Comparison of ENCODE assay signal across 12 cellular contexts in genomic region chr2:136324966-136325365, GRCh38.
DNase-seq lines count a peak whose midpoint lies in the region; ATAC-seq and TF ChIP-seq lines count a peak whose summit lies in the region.
"Had no signal": no experiment of that assay in that cellular context is flagged by ENCODE, and none has a peak within 500 bp of the region (broad histone marks: within the 10 kb centered on the region; RNA-seq: fewer than 3 reads in every experiment).

No MANE protein-coding gene starts in this region.

- DNase-seq in GM23338 (ENCODE audit: low spot score) (no peak), SIG-M5 treated with dmso at 0.1 percent for 504 hours (lab: John Stamatoyannopoulos, UW; ENCODE audit: unreplicated experiment) (peak; percentile 96), T-helper 1 cell (no peak), RKO (ENCODE audit: low spot score) (no peak), H7 (no peak)
- no peak for DNase-seq in activated effector memory CD4-positive, alpha-beta T cell treated with anti-CD3 and anti-CD28 coated beads, Interleukin-2, amount 50 U/mL, for 16 hours
- DNase-seq: islet precursor cell, NCI-H1694, NCI-H69, posterior cingulate gyrus had no signal

- peaks cover 51 to 73% (median 58%) of the 10 kb centered on the region in 10 experiments for H3K4me1 ChIP-seq in BLaER1 treated with 17β-estradiol and CSF1 and Interleukin-3, amounts not matched to agents 10 nM and 100 nM
- H3K4me1 ChIP-seq in GM23338 (ENCODE audit: insufficient read depth) (peaks cover 39% of the 10 kb centered on the region), liver (ENCODE audit: control insufficient read depth in 4 of 4, insufficient read depth in 4 of 4, low read length in 3 of 4) (no peaks in the 10 kb centered on the region)

- peak overlapping the region in 8 of 11 experiments; percentile 4 to 62 (median 42); a peak in 8 of 22 replicates for H3K27ac ChIP-seq in BLaER1 treated with 17β-estradiol and CSF1 and Interleukin-3, amounts not matched to agents 10 nM and 100 nM
- H3K27ac ChIP-seq in GM23338 (ENCODE audit: low read depth), result no peak overlapping the region
- H3K27ac ChIP-seq in liver (ENCODE audit: low read depth in 1 of 2, low read length in 2 of 2), result no peak overlapping the region

- H3K4me1 Mint-ChIP-seq in GM23338, result peaks cover 47% of the 10 kb centered on the region

- H2AFZ ChIP-seq in GM23338, result 0 out of 2 replicates have a peak overlapping the region, but pooled peaks have one; percentile 3

- no peaks in the 10 kb centered on the region for H3F3A ChIP-seq in GM23338 (replicated peaks; ENCODE audit: low read depth)

- H3K27me3 Mint-ChIP-seq in GM23338 (ENCODE audit: insufficient read depth, low read depth, poor library complexity), result peaks cover 7% of the 10 kb centered on the region

- no peak overlapping the region for H3K27ac Mint-ChIP-seq in GM23338

- TF ChIP-seq CTCF in GM23338 (conservative IDR thresholded peaks at IDR 0.05; ENCODE audit: low read depth in 2 of 2) (no peak), liver (IDR thresholded peaks at IDR 0.05; ENCODE audit: low read depth, low read length, missing input control) (no peak)

- no peaks in the 10 kb centered on the region for H3K36me3 ChIP-seq in BLaER1 treated with 17β-estradiol and CSF1 and Interleukin-3, amounts not matched to agents 10 nM and 100 nM
- H3K36me3 ChIP-seq in GM23338 (ENCODE audit: insufficient read depth) (no peaks in the 10 kb centered on the region; the same call in 1 of the 2 replicates), liver (ENCODE audit: control insufficient read depth in 4 of 4, insufficient read depth in 3 of 4, low read depth in 1 of 4, low read length in 3 of 4) (no peaks in the 10 kb centered on the region), H7 (replicated peaks; ENCODE audit: control insufficient read depth, insufficient read depth, low read length) (no peaks in the 10 kb centered on the region)

- no peaks in the 10 kb centered on the region; the same call in 1 of the 3 replicates for H3K9me3 Mint-ChIP-seq in GM23338

- H3K4me3 ChIP-seq in BLaER1 treated with 17β-estradiol and CSF1 and Interleukin-3, amounts not matched to agents 10 nM and 100 nM, result no peak overlapping the region
- no peak overlapping the region for H3K4me3 ChIP-seq in GM23338
- no peak overlapping the region for H3K4me3 ChIP-seq in liver (ENCODE audit: low read depth in 1 of 3, low read length in 3 of 3)
- no peak overlapping the region for H3K4me3 ChIP-seq in H7 (ENCODE audit: insufficient read depth, low read depth, low read length)

- H3K9me2 ChIP-seq in GM23338 (ENCODE audit: insufficient read depth), result peaks cover 4% of the 10 kb centered on the region

- H3K4me3 Mint-ChIP-seq in GM23338, result no peak overlapping the region

- no peak for TF ChIP-seq RAD21 in liver (IDR thresholded peaks at IDR 0.05)

- peaks cover 0 to 15% (median 3%) of the 10 kb centered on the region in 11 experiments; a peak in 6 of 22 replicates for H3K9me3 ChIP-seq in BLaER1 treated with 17β-estradiol and CSF1 and Interleukin-3, amounts not matched to agents 10 nM and 100 nM (replicated peaks in 1 of 11)
- H3K9me3 ChIP-seq in liver (ENCODE audit: control insufficient read depth in 4 of 4, low read length in 3 of 4), result no peaks in the 10 kb centered on the region

- no peaks in the 10 kb centered on the region for H3K27me3 ChIP-seq in BLaER1 treated with 17β-estradiol and CSF1 and Interleukin-3, amounts not matched to agents 10 nM and 100 nM
- H3K27me3 ChIP-seq in GM23338 (ENCODE audit: insufficient read depth), result no peaks in the 10 kb centered on the region
- H3K27me3 ChIP-seq in liver (ENCODE audit: control insufficient read depth in 4 of 4, insufficient read depth in 4 of 4, low read length in 3 of 4), result no peaks in the 10 kb centered on the region
- no peaks in the 10 kb centered on the region for H3K27me3 ChIP-seq in H7 (ENCODE audit: control insufficient read depth, insufficient read depth, low read length)

- 47% methylated on average over 3 of the region's 3 CpGs for WGBS in liver

- no peaks in the 10 kb centered on the region for H3K79me2 ChIP-seq in GM23338 (replicated peaks; ENCODE audit: insufficient read depth)

- no peak overlapping the region for H3K9ac ChIP-seq in BLaER1 treated with 17β-estradiol and CSF1 and Interleukin-3, amounts not matched to agents 10 nM and 100 nM
- no peak overlapping the region for H3K9ac ChIP-seq in liver (ENCODE audit: low read depth in 1 of 2, low read length in 2 of 2)

- H4K20me1 ChIP-seq in BLaER1 treated with 17β-estradiol and CSF1 and Interleukin-3, amounts not matched to agents 10 nM and 100 nM, result no peaks in the 10 kb centered on the region
- H4K20me1 ChIP-seq in GM23338 (replicated peaks; ENCODE audit: insufficient read depth), result no peaks in the 10 kb centered on the region

- H3K4me2 ChIP-seq in BLaER1 treated with 17β-estradiol and CSF1 and Interleukin-3, amounts not matched to agents 10 nM and 100 nM, result peak overlapping the region; percentile 54 to 85 (median 69)
- H3K4me2 ChIP-seq in GM23338, result no peak overlapping the region

- no peak for ATAC-seq in GM23338

- H3K36me3 Mint-ChIP-seq in GM23338 (ENCODE audit: low read depth), result no peaks in the 10 kb centered on the region

TF ChIP-seq in GM23338, 12 proteins besides CTCF, POLR2A, EP300 and RAD21 (continues in another document):
- TF ChIP-seq ETS1 (IDR thresholded peaks at IDR 0.05) (no peak), EZH2phosphoT487 (IDR thresholded peaks at IDR 0.05; ENCODE audit: unreplicated experiment) (no peak)

TF ChIP-seq in liver, 16 proteins besides CTCF, POLR2A, EP300 and RAD21:
- TF ChIP-seq RXRA (IDR thresholded peaks at IDR 0.05) (peak; percentile 11 to 40), HNF4A (conservative IDR thresholded peaks at IDR 0.05) (no peak), MAX (IDR thresholded peaks at IDR 0.05) (no peak), JUND (IDR thresholded peaks at IDR 0.05) (no peak)

Comparison
In these comparisons a context has a peak if more than half of its experiments do, and no peak if none do; other contexts are left out.
1. H3K27ac ChIP-seq: peak in BLaER1 treated with 17β-estradiol and CSF1 and Interleukin-3, amounts not matched to agents 10 nM and 100 nM (8 of 11); none in GM23338 (single experiment) and liver (0 of 2).